1 cellular context compared by ENCODE assay signal in the genomic region with DNA sequence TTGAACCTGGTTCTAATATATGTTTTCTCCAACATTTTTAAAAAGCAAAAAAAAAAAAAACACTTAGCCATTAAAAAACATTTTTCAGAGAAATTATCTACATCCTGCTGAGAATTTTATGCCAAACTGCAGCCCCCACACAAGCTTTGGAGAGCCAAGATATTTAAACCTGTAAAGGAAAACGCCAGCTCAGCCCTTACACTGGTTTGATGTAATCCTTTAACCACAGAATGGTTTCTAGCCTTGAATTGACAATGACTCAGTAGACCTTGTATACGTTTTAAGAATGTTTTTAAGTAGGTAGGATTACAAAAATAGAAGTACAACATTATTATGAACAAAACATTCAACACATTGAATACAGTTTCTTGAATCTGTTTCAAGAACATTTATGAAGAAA.
A peak's percentile ranks its signal among the peaks of the same experiment; 100 is the strongest.
TF ChIP-seq lines count a peak whose summit lies in the region.

No MANE protein-coding gene starts in this region.

TF ChIP-seq in IMR-90, 13 proteins besides CTCF, POLR2A, EP300 and RAD21 (continued from another document):
- TF ChIP-seq ELK1 (IDR thresholded peaks at IDR 0.05; ENCODE audit: borderline replicate concordance, low read depth, low read length): no peak
- TF ChIP-seq CHD1 (IDR thresholded peaks at IDR 0.05; ENCODE audit: low read depth, low read length): no peak
- no peak for TF ChIP-seq SMC3 (IDR thresholded peaks at IDR 0.05; ENCODE audit: low read depth, low read length)
- no peak for TF ChIP-seq BHLHE40 (IDR thresholded peaks at IDR 0.05; ENCODE audit: low read depth, low read length)
- TF ChIP-seq MXI1 (IDR thresholded peaks at IDR 0.05; ENCODE audit: borderline replicate concordance, low read depth, low read length): no peak
- TF ChIP-seq FOS (IDR thresholded peaks at IDR 0.05; ENCODE audit: low read depth, low read length): peak; percentile 63
- TF ChIP-seq MAFK (IDR thresholded peaks at IDR 0.05; ENCODE audit: low read depth, low read length): peak; percentile 88
- peak; percentile 20; the same call in 1 of the 2 replicates for TF ChIP-seq NFE2L2 (IDR thresholded peaks at IDR 0.05; ENCODE audit: low read depth, low read length)
- no peak for TF ChIP-seq RCOR1 (IDR thresholded peaks at IDR 0.05; ENCODE audit: insufficient replicate concordance, low read length)
- peak; percentile 76; the same call in 1 of the 2 replicates for TF ChIP-seq CEBPB (IDR thresholded peaks at IDR 0.05; ENCODE audit: low read depth, low read length)
- TF ChIP-seq RFX5 (IDR thresholded peaks at IDR 0.05; ENCODE audit: low read depth, low read length): no peak
- TF ChIP-seq, protein P1, sequence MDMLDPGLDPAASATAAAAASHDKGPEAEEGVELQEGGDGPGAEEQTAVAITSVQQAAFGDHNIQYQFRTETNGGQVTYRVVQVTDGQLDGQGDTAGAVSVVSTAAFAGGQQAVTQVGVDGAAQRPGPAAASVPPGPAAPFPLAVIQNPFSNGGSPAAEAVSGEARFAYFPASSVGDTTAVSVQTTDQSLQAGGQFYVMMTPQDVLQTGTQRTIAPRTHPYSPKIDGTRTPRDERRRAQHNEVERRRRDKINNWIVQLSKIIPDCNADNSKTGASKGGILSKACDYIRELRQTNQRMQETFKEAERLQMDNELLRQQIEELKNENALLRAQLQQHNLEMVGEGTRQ (IDR thresholded peaks at IDR 0.05; ENCODE audit: low read depth, low read length): no peak
